Comparison of ENCODE assay signal across 17 cellular contexts in genomic region chr19:50485284-50485955, GRCh38. TPM values are rescaled to one million over a fixed set of nuclear protein-coding genes. Genes with fewer than 3 reads are reported as not detected.
DNase-seq lines count a peak whose midpoint lies in the region; ATAC-seq and TF ChIP-seq lines count a peak whose summit lies in the region.
"Had no signal": no experiment of that assay in that cellular context is flagged by ENCODE, and none has a peak within 500 bp of the region (broad histone marks: within the 10 kb centered on the region; RNA-seq: fewer than 3 reads in every experiment).

No MANE protein-coding gene starts in this region.

- H3K4me3 ChIP-seq in uterus (no peak overlapping the region), coronary artery (no peak overlapping the region)

- peaks cover 5 to 30% of the 10 kb centered on the region in 2 donors for H3K4me1 Mint-ChIP-seq in natural killer cell
- H3K4me1 Mint-ChIP-seq in natural killer cell treated with Interleukin-12 subunit alpha and Interleukin-12 subunit beta and Interleukin-15 and Interleukin-18, amount 100 ng/mL, for 72 hours (ENCODE audit: low read depth in 2 of 2): peaks cover 6 to 18% of the 10 kb centered on the region in 2 donors
- H3K4me1 Mint-ChIP-seq in activated naive CD8-positive, alpha-beta T cell treated with anti-CD3 and anti-CD28 coated beads, Interleukin-2, amount 50 U/mL, for 24 hours: no peaks in the 10 kb centered on the region
- peaks cover under 1% of the 10 kb centered on the region for H3K4me1 Mint-ChIP-seq in stimulated activated naive CD8-positive, alpha-beta T cell treated with anti-CD3 and anti-CD28 coated beads, Interleukin-15, amount 100 ng/mL, for 72 hours

- DNase-seq in natural killer cell (no peak), myocyte (ENCODE audit: low read depth) (peak; percentile 46), uterus (no peak), coronary artery (ENCODE audit: low spot score) (no peak), NCI-H1092 treated with DMSO at 0.1 percent for 48 hours (lab: John Stamatoyannopoulos, UW) (no peak)
- no peak for DNase-seq in natural killer cell treated with Interleukin-12 subunit alpha and Interleukin-12 subunit beta and Interleukin-15 and Interleukin-18, amount 100 ng/mL, for 72 hours (ENCODE audit: low spot score)
- no peak for DNase-seq in activated naive CD8-positive, alpha-beta T cell treated with anti-CD3 and anti-CD28 coated beads, Interleukin-2, amount 50 U/mL, for 24 hours
- no peak for DNase-seq in stimulated activated naive CD8-positive, alpha-beta T cell treated with anti-CD3 and anti-CD28 coated beads, Interleukin-15, amount 100 ng/mL, for 72 hours
- DNase-seq: COR-L47, DMS153, H9, NCI-H1417, NCI-H187 treated with DMSO at 0.1 percent for 48 hours, NCI-H446, OCI-M1 had no signal

- no peak for ATAC-seq in natural killer cell
- ATAC-seq in natural killer cell treated with Interleukin-12 subunit alpha and Interleukin-12 subunit beta and Interleukin-15 and Interleukin-18, amount 100 ng/mL, for 72 hours: no peak
- no peak for ATAC-seq in activated naive CD8-positive, alpha-beta T cell treated with anti-CD3 and anti-CD28 coated beads, Interleukin-2, amount 50 U/mL, for 24 hours
- no peak for ATAC-seq in stimulated activated naive CD8-positive, alpha-beta T cell treated with anti-CD3 and anti-CD28 coated beads, Interleukin-15, amount 100 ng/mL, for 72 hours

- H3K9me3 Mint-ChIP-seq in natural killer cell: no peaks in the 10 kb centered on the region
- no peaks in the 10 kb centered on the region for H3K9me3 Mint-ChIP-seq in natural killer cell treated with Interleukin-12 subunit alpha and Interleukin-12 subunit beta and Interleukin-15 and Interleukin-18, amount 100 ng/mL, for 72 hours
- peaks cover 6% of the 10 kb centered on the region for H3K9me3 Mint-ChIP-seq in activated naive CD8-positive, alpha-beta T cell treated with anti-CD3 and anti-CD28 coated beads, Interleukin-2, amount 50 U/mL, for 24 hours
- H3K9me3 Mint-ChIP-seq in stimulated activated naive CD8-positive, alpha-beta T cell treated with anti-CD3 and anti-CD28 coated beads, Interleukin-15, amount 100 ng/mL, for 72 hours: no peaks in the 10 kb centered on the region

- no peaks in the 10 kb centered on the region for H3K36me3 Mint-ChIP-seq in natural killer cell
- peaks cover 4% of the 10 kb centered on the region for H3K36me3 Mint-ChIP-seq in natural killer cell treated with Interleukin-12 subunit alpha and Interleukin-12 subunit beta and Interleukin-15 and Interleukin-18, amount 100 ng/mL, for 72 hours
- peaks cover 21% of the 10 kb centered on the region for H3K36me3 Mint-ChIP-seq in activated naive CD8-positive, alpha-beta T cell treated with anti-CD3 and anti-CD28 coated beads, Interleukin-2, amount 50 U/mL, for 24 hours (ENCODE audit: low read depth)

- H3K27me3 ChIP-seq in uterus: peaks cover 0 to 21% of the 10 kb centered on the region in 2 donors

- intact Hi-C loops in natural killer cell (cut with micrococcal nuclease) (no loop called here), uterus (cut with DNase I; ENCODE audit: low total_unique reads) (no loop called here)

- no peaks in the 10 kb centered on the region for H3K4me1 ChIP-seq in uterus

- no peaks in the 10 kb centered on the region for H3K36me3 ChIP-seq in uterus

- H3K27ac ChIP-seq in uterus (no peak overlapping the region), coronary artery (no peak overlapping the region)
- H3K27ac ChIP-seq: HL-60 had no signal

- H3K9me3 ChIP-seq in uterus: no peaks in the 10 kb centered on the region

- no peak for TF ChIP-seq POLR2A in uterus (IDR thresholded peaks at IDR 0.05)

- TF ChIP-seq CTCF in natural killer cell (IDR thresholded peaks at IDR 0.05) (no peak), uterus (IDR thresholded peaks at IDR 0.05) (no peak), coronary artery (IDR thresholded peaks at IDR 0.05) (no peak)

- no peaks in the 10 kb centered on the region for H3K27me3 Mint-ChIP-seq in natural killer cell (ENCODE audit: low read depth in 2 of 2)
- no peaks in the 10 kb centered on the region for H3K27me3 Mint-ChIP-seq in natural killer cell treated with Interleukin-12 subunit alpha and Interleukin-12 subunit beta and Interleukin-15 and Interleukin-18, amount 100 ng/mL, for 72 hours
- no peaks in the 10 kb centered on the region for H3K27me3 Mint-ChIP-seq in activated naive CD8-positive, alpha-beta T cell treated with anti-CD3 and anti-CD28 coated beads, Interleukin-2, amount 50 U/mL, for 24 hours
- H3K27me3 Mint-ChIP-seq in stimulated activated naive CD8-positive, alpha-beta T cell treated with anti-CD3 and anti-CD28 coated beads, Interleukin-15, amount 100 ng/mL, for 72 hours: no peaks in the 10 kb centered on the region

- H3K4me3 Mint-ChIP-seq in natural killer cell: no peak overlapping the region
- no peak overlapping the region for H3K4me3 Mint-ChIP-seq in natural killer cell treated with Interleukin-12 subunit alpha and Interleukin-12 subunit beta and Interleukin-15 and Interleukin-18, amount 100 ng/mL, for 72 hours
- no peak overlapping the region for H3K4me3 Mint-ChIP-seq in activated naive CD8-positive, alpha-beta T cell treated with anti-CD3 and anti-CD28 coated beads, Interleukin-2, amount 50 U/mL, for 24 hours
- no peak overlapping the region for H3K4me3 Mint-ChIP-seq in stimulated activated naive CD8-positive, alpha-beta T cell treated with anti-CD3 and anti-CD28 coated beads, Interleukin-15, amount 100 ng/mL, for 72 hours
- H3K4me3 Mint-ChIP-seq: H9 had no signal

- H3K27ac Mint-ChIP-seq in natural killer cell: peak overlapping the region; percentile 29 to 59
- H3K27ac Mint-ChIP-seq in natural killer cell treated with Interleukin-12 subunit alpha and Interleukin-12 subunit beta and Interleukin-15 and Interleukin-18, amount 100 ng/mL, for 72 hours: no peak overlapping the region
- peak overlapping the region; percentile 38 for H3K27ac Mint-ChIP-seq in activated naive CD8-positive, alpha-beta T cell treated with anti-CD3 and anti-CD28 coated beads, Interleukin-2, amount 50 U/mL, for 24 hours
- H3K27ac Mint-ChIP-seq in stimulated activated naive CD8-positive, alpha-beta T cell treated with anti-CD3 and anti-CD28 coated beads, Interleukin-15, amount 100 ng/mL, for 72 hours: peak overlapping the region; percentile 56 to 77
- H3K27ac Mint-ChIP-seq: H9 had no signal

RNA-seq across cellular contexts. Expression of gene GARIN5A, which starts 8.8 kb away (rescaled TPM):
- total RNA-seq in natural killer cell (under 1 TPM in 1 of 3 donors, not detected in 2; 0.59 TPM), myocyte (1.5 and 3.0 TPM in 2 replicates), uterus (1 to 10 TPM in 2 of 4 donors, under 1 TPM in 1, not detected in 1; 0.62 to 5.4 (median 1.8) TPM)
- 1 to 10 TPM in 1 of 2 donors, not detected in 1; 1.1 TPM for total RNA-seq in natural killer cell treated with Interleukin-12 subunit alpha and Interleukin-12 subunit beta and Interleukin-15 and Interleukin-18, amount 100 ng/mL, for 72 hours
- polyA plus RNA-seq in myocyte (2012): 1.9 TPM
- total RNA-seq: RPMI7951 had no signal

RNA-seq across cellular contexts. Expression of gene EMC10, which starts 9.1 kb away (rescaled TPM):
- total RNA-seq in natural killer cell: 10 to 100 TPM; 79.5 to 85.1 (median 80.1) TPM
- total RNA-seq in natural killer cell treated with Interleukin-12 subunit alpha and Interleukin-12 subunit beta and Interleukin-15 and Interleukin-18, amount 100 ng/mL, for 72 hours: 100 to 1,000 TPM in 1 of 2 donors, 10 to 100 TPM in 1; 84.1 to 106 TPM
- 207 and 210 TPM in 2 replicates for total RNA-seq in myocyte
- polyA plus RNA-seq in myocyte (2012): 162 TPM
- total RNA-seq in uterus: 100 to 1,000 TPM in 1 of 4 donors, 10 to 100 TPM in 3; 30.5 to 121 (median 45.8) TPM

RNA-seq across cellular contexts. Expression of gene JOSD2, which starts 25.6 kb away (rescaled TPM):
- total RNA-seq in natural killer cell (10 to 100 TPM; 18.8 to 22.0 (median 20.3) TPM), myocyte (29.8 and 39.9 TPM in 2 replicates), uterus (10 to 100 TPM in 1 of 4 donors, 1 to 10 TPM in 3; 1.8 to 22.8 (median 5.5) TPM)
- 10 to 100 TPM; 39.8 to 46.0 TPM for total RNA-seq in natural killer cell treated with Interleukin-12 subunit alpha and Interleukin-12 subunit beta and Interleukin-15 and Interleukin-18, amount 100 ng/mL, for 72 hours
- polyA plus RNA-seq in myocyte (2012): 68.9 TPM

RNA-seq across cellular contexts. Expression of gene ASPDH, which starts 28.3 kb away (rescaled TPM):
- not detected for total RNA-seq in natural killer cell
- total RNA-seq in natural killer cell treated with Interleukin-12 subunit alpha and Interleukin-12 subunit beta and Interleukin-15 and Interleukin-18, amount 100 ng/mL, for 72 hours: not detected
- not detected in 2 replicates for total RNA-seq in myocyte
- 0.45 TPM for polyA plus RNA-seq in myocyte (2012)
- not detected for total RNA-seq in uterus
- total RNA-seq: H9, RPMI7951 had no signal

RNA-seq across cellular contexts. Expression of gene MYBPC2, which starts 52.7 kb away (rescaled TPM):
- total RNA-seq in natural killer cell: under 1 TPM in 2 of 3 donors, not detected in 1; 0.09 to 0.15 TPM
- under 1 TPM in 1 of 2 donors, not detected in 1; 0.50 TPM for total RNA-seq in natural killer cell treated with Interleukin-12 subunit alpha and Interleukin-12 subunit beta and Interleukin-15 and Interleukin-18, amount 100 ng/mL, for 72 hours
- total RNA-seq in myocyte: 65.8 and 124 TPM in 2 replicates
- polyA plus RNA-seq in myocyte (2012): 10.1 TPM
- total RNA-seq in uterus: under 1 TPM in 2 of 4 donors, not detected in 2; 0.24 to 0.28 TPM
- total RNA-seq: RPMI7951 had no signal

Comparison
In these comparisons a context has a peak if more than half of its experiments do, and no peak if none do; other contexts are left out.
1. H3K27ac Mint-ChIP-seq: peak in natural killer cell (2 of 2), activated naive CD8-positive, alpha-beta T cell treated with anti-CD3 and anti-CD28 coated beads, Interleukin-2, amount 50 U/mL, for 24 hours (single experiment) and stimulated activated naive CD8-positive, alpha-beta T cell treated with anti-CD3 and anti-CD28 coated beads, Interleukin-15, amount 100 ng/mL, for 72 hours (2 of 2); none in natural killer cell treated with Interleukin-12 subunit alpha and Interleukin-12 subunit beta and Interleukin-15 and Interleukin-18, amount 100 ng/mL, for 72 hours (0 of 2).